1 cellular context compared by ENCODE assay signal in genomic region chr13:25179810-25180437, GRCh38.
TF ChIP-seq lines count a peak whose summit lies in the region.

No MANE protein-coding gene starts in this region.

TF ChIP-seq in GM12878, 131 proteins besides CTCF, POLR2A, EP300 and RAD21:
- TF ChIP-seq ELK1 (IDR thresholded peaks at IDR 0.05; ENCODE audit: low read depth, low read length) (no peak), MTA3 (IDR thresholded peaks at IDR 0.05; ENCODE audit: borderline replicate concordance, low read length) (no peak), SPI1 (IDR thresholded peaks at IDR 0.05; ENCODE audit: borderline replicate concordance, insufficient read depth, low read depth, low read length) (peak; percentile 45; the same call in 1 of the 2 replicates), BHLHE40 (IDR thresholded peaks at IDR 0.05; ENCODE audit: borderline replicate concordance in 1 of 2, low read depth in 2 of 2, low read length in 1 of 2) (peak in 1 of 2 experiments; percentile 27; a peak in 1 of 4 replicates), RUNX3 (IDR thresholded peaks at IDR 0.05; ENCODE audit: low read length) (peak; percentile 60), ETV6 (conservative IDR thresholded peaks at IDR 0.05 in 1 of 2, IDR thresholded peaks at IDR 0.05 in 1 of 2; ENCODE audit: borderline replicate concordance in 1 of 2, low read depth in 1 of 2) (peak in 1 of 2 experiments; percentile 49; a peak in 1 of 4 replicates), MXI1 (IDR thresholded peaks at IDR 0.05; ENCODE audit: low read depth, low read length) (no peak), POU2F2 (IDR thresholded peaks at IDR 0.05; ENCODE audit: borderline replicate concordance, low read depth, low read length) (no peak), IKZF2 (IDR thresholded peaks at IDR 0.05) (no peak), RELB (IDR thresholded peaks at IDR 0.05; ENCODE audit: low read depth) (no peak), BCL11A (IDR thresholded peaks at IDR 0.05; ENCODE audit: low read depth, low read length) (0 out of 2 replicates have a peak, but pooled peaks have one; percentile 9), IRF4 (IDR thresholded peaks at IDR 0.05; ENCODE audit: low read depth, low read length) (no peak), IKZF1 (conservative IDR thresholded peaks at IDR 0.05) (no peak), ZBED1 (IDR thresholded peaks at IDR 0.05; ENCODE audit: borderline replicate concordance) (no peak), RAD51 (IDR thresholded peaks at IDR 0.05) (peak; percentile 31; the same call in 1 of the 2 replicates), ZSCAN29 (IDR thresholded peaks at IDR 0.05) (no peak), MEF2A (IDR thresholded peaks at IDR 0.05; ENCODE audit: insufficient read depth, low read depth, low read length) (no peak), ZNF217 (IDR thresholded peaks at IDR 0.05) (no peak), SIN3A (IDR thresholded peaks at IDR 0.05; ENCODE audit: low read depth, low read length) (no peak), CREM (IDR thresholded peaks at IDR 0.05; ENCODE audit: low read depth) (0 out of 2 replicates have a peak, but pooled peaks have one; percentile 23)
- TF ChIP-seq, protein P1, sequence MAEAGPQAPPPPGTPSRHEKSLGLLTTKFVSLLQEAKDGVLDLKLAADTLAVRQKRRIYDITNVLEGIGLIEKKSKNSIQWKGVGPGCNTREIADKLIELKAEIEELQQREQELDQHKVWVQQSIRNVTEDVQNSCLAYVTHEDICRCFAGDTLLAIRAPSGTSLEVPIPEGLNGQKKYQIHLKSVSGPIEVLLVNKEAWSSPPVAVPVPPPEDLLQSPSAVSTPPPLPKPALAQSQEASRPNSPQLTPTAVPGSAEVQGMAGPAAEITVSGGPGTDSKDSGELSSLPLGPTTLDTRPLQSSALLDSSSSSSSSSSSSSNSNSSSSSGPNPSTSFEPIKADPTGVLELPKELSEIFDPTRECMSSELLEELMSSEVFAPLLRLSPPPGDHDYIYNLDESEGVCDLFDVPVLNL (IDR thresholded peaks at IDR 0.05; ENCODE audit: low read depth, low read length), result no peak
- TF ChIP-seq, protein P2, sequence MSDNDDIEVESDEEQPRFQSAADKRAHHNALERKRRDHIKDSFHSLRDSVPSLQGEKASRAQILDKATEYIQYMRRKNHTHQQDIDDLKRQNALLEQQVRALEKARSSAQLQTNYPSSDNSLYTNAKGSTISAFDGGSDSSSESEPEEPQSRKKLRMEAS (IDR thresholded peaks at IDR 0.05; ENCODE audit: low read depth, low read length), result 0 out of 2 replicates have a peak, but pooled peaks have one; percentile 22
- TF ChIP-seq, protein P3, sequence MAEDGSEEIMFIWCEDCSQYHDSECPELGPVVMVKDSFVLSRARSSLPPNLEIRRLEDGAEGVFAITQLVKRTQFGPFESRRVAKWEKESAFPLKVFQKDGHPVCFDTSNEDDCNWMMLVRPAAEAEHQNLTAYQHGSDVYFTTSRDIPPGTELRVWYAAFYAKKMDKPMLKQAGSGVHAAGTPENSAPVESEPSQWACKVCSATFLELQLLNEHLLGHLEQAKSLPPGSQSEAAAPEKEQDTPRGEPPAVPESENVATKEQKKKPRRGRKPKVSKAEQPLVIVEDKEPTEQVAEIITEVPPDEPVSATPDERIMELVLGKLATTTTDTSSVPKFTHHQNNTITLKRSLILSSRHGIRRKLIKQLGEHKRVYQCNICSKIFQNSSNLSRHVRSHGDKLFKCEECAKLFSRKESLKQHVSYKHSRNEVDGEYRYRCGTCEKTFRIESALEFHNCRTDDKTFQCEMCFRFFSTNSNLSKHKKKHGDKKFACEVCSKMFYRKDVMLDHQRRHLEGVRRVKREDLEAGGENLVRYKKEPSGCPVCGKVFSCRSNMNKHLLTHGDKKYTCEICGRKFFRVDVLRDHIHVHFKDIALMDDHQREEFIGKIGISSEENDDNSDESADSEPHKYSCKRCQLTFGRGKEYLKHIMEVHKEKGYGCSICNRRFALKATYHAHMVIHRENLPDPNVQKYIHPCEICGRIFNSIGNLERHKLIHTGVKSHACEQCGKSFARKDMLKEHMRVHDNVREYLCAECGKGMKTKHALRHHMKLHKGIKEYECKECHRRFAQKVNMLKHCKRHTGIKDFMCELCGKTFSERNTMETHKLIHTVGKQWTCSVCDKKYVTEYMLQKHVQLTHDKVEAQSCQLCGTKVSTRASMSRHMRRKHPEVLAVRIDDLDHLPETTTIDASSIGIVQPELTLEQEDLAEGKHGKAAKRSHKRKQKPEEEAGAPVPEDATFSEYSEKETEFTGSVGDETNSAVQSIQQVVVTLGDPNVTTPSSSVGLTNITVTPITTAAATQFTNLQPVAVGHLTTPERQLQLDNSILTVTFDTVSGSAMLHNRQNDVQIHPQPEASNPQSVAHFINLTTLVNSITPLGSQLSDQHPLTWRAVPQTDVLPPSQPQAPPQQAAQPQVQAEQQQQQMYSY (CRISPR knock-in tag; IDR thresholded peaks at IDR 0.05), result no peak
- TF ChIP-seq, protein P4, sequence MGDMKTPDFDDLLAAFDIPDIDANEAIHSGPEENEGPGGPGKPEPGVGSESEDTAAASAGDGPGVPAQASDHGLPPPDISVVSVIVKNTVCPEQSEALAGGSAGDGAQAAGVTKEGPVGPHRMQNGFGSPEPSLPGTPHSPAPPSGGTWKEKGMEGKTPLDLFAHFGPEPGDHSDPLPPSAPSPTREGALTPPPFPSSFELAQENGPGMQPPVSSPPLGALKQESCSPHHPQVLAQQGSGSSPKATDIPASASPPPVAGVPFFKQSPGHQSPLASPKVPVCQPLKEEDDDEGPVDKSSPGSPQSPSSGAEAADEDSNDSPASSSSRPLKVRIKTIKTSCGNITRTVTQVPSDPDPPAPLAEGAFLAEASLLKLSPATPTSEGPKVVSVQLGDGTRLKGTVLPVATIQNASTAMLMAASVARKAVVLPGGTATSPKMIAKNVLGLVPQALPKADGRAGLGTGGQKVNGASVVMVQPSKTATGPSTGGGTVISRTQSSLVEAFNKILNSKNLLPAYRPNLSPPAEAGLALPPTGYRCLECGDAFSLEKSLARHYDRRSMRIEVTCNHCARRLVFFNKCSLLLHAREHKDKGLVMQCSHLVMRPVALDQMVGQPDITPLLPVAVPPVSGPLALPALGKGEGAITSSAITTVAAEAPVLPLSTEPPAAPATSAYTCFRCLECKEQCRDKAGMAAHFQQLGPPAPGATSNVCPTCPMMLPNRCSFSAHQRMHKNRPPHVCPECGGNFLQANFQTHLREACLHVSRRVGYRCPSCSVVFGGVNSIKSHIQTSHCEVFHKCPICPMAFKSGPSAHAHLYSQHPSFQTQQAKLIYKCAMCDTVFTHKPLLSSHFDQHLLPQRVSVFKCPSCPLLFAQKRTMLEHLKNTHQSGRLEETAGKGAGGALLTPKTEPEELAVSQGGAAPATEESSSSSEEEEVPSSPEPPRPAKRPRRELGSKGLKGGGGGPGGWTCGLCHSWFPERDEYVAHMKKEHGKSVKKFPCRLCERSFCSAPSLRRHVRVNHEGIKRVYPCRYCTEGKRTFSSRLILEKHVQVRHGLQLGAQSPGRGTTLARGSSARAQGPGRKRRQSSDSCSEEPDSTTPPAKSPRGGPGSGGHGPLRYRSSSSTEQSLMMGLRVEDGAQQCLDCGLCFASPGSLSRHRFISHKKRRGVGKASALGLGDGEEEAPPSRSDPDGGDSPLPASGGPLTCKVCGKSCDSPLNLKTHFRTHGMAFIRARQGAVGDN (IDR thresholded peaks at IDR 0.05), result no peak
- TF ChIP-seq, protein P5, sequence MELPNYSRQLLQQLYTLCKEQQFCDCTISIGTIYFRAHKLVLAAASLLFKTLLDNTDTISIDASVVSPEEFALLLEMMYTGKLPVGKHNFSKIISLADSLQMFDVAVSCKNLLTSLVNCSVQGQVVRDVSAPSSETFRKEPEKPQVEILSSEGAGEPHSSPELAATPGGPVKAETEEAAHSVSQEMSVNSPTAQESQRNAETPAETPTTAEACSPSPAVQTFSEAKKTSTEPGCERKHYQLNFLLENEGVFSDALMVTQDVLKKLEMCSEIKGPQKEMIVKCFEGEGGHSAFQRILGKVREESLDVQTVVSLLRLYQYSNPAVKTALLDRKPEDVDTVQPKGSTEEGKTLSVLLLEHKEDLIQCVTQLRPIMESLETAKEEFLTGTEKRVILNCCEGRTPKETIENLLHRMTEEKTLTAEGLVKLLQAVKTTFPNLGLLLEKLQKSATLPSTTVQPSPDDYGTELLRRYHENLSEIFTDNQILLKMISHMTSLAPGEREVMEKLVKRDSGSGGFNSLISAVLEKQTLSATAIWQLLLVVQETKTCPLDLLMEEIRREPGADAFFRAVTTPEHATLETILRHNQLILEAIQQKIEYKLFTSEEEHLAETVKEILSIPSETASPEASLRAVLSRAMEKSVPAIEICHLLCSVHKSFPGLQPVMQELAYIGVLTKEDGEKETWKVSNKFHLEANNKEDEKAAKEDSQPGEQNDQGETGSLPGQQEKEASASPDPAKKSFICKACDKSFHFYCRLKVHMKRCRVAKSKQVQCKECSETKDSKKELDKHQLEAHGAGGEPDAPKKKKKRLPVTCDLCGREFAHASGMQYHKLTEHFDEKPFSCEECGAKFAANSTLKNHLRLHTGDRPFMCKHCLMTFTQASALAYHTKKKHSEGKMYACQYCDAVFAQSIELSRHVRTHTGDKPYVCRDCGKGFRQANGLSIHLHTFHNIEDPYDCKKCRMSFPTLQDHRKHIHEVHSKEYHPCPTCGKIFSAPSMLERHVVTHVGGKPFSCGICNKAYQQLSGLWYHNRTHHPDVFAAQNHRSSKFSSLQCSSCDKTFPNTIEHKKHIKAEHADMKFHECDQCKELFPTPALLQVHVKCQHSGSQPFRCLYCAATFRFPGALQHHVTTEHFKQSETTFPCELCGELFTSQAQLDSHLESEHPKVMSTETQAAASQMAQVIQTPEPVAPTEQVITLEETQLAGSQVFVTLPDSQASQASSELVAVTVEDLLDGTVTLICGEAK (IDR thresholded peaks at IDR 0.05; ENCODE audit: borderline replicate concordance), result no peak
- TF ChIP-seq, protein P6, sequence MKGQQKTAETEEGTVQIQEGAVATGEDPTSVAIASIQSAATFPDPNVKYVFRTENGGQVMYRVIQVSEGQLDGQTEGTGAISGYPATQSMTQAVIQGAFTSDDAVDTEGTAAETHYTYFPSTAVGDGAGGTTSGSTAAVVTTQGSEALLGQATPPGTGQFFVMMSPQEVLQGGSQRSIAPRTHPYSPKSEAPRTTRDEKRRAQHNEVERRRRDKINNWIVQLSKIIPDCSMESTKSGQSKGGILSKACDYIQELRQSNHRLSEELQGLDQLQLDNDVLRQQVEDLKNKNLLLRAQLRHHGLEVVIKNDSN (IDR thresholded peaks at IDR 0.05; ENCODE audit: borderline replicate concordance, extremely low read length, insufficient read depth, low read depth, low read length), result peak; percentile 55
- TF ChIP-seq, protein P7, sequence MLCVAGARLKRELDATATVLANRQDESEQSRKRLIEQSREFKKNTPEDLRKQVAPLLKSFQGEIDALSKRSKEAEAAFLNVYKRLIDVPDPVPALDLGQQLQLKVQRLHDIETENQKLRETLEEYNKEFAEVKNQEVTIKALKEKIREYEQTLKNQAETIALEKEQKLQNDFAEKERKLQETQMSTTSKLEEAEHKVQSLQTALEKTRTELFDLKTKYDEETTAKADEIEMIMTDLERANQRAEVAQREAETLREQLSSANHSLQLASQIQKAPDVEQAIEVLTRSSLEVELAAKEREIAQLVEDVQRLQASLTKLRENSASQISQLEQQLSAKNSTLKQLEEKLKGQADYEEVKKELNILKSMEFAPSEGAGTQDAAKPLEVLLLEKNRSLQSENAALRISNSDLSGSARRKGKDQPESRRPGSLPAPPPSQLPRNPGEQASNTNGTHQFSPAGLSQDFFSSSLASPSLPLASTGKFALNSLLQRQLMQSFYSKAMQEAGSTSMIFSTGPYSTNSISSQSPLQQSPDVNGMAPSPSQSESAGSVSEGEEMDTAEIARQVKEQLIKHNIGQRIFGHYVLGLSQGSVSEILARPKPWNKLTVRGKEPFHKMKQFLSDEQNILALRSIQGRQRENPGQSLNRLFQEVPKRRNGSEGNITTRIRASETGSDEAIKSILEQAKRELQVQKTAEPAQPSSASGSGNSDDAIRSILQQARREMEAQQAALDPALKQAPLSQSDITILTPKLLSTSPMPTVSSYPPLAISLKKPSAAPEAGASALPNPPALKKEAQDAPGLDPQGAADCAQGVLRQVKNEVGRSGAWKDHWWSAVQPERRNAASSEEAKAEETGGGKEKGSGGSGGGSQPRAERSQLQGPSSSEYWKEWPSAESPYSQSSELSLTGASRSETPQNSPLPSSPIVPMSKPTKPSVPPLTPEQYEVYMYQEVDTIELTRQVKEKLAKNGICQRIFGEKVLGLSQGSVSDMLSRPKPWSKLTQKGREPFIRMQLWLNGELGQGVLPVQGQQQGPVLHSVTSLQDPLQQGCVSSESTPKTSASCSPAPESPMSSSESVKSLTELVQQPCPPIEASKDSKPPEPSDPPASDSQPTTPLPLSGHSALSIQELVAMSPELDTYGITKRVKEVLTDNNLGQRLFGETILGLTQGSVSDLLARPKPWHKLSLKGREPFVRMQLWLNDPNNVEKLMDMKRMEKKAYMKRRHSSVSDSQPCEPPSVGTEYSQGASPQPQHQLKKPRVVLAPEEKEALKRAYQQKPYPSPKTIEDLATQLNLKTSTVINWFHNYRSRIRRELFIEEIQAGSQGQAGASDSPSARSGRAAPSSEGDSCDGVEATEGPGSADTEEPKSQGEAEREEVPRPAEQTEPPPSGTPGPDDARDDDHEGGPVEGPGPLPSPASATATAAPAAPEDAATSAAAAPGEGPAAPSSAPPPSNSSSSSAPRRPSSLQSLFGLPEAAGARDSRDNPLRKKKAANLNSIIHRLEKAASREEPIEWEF (IDR thresholded peaks at IDR 0.05; ENCODE audit: insufficient replicate concordance, low read depth, low read length), result no peak
